In the genomic region with DNA sequence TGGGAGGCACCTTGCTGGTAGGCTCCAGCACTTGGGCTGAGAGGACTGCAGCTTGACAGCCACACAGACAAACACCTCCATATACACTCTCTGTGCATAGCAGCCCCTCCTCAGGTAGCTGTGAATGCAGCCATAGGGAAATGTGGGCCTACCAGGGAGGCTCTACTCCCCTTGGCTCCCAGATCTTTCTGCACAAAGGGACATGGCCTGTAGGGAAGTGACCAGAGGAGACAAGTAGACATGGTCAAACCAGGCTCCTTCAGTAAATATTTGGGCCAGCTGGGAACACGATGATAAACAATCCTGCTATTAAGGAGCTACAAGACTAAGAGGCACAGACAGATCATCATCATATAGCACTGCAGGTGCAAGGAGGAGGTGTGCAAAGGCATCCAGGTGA, we compare ENCODE assay signal across 32 cellular contexts. TPM values are rescaled to one million over a fixed set of nuclear protein-coding genes. Genes with fewer than 3 reads are reported as not detected.
"Had no signal": no experiment of that assay in that cellular context is flagged by ENCODE, and none has a peak within 500 bp of the region (broad histone marks: within the 10 kb centered on the region; RNA-seq: fewer than 3 reads in every experiment).

No MANE protein-coding gene starts in this region.

- H3K4me1 Mint-ChIP-seq: activated CD4-positive, alpha-beta T cell treated with anti-CD3 and anti-CD28 coated beads for 36 hours; activated T-helper 17 cell treated with anti-CD3 and anti-CD28 coated beads, Interleukin-2, amount 50 U/mL, for 72 hours; central memory CD8-positive, alpha-beta T cell had no signal

- H3K4me3 ChIP-seq: esophagus muscularis mucosa, gastrocnemius medialis, heart right ventricle had no signal

- H3K27me3 Mint-ChIP-seq: activated T-helper 17 cell treated with anti-CD3 and anti-CD28 coated beads, Interleukin-2, amount 50 U/mL, for 72 hours had no signal

- H3K27ac ChIP-seq: brain microvascular endothelial cell, esophagus muscularis mucosa, foreskin keratinocyte, gastrocnemius medialis, heart right ventricle had no signal

- H3K4me3 Mint-ChIP-seq: activated CD4-positive, alpha-beta memory T cell treated with anti-CD3 and anti-CD28 coated beads for 36 hours; activated CD4-positive, alpha-beta T cell treated with anti-CD3 and anti-CD28 coated beads for 36 hours; activated CD4-positive, alpha-beta T cell treated with anti-CD3 and anti-CD28 coated beads, Interleukin-2, amount 10 ng/mL, durations not matched to agents 24 days and 14 days; activated CD8-positive, alpha-beta T cell treated with anti-CD3 and anti-CD28 coated beads, Interleukin-2, amount 10 ng/mL, durations not matched to agents 7 days and 5 days; activated naive CD8-positive, alpha-beta T cell; activated T-cell treated with anti-CD3 and anti-CD28 coated beads, Interleukin-2, amount 50 U/mL, for 4 hours; activated T-helper 17 cell treated with anti-CD3 and anti-CD28 coated beads, Interleukin-2, amount 50 U/mL, for 72 hours; central memory CD8-positive, alpha-beta T cell; effector memory CD8-positive, alpha-beta T cell had no signal

- H3K9me3 Mint-ChIP-seq: activated CD4-positive, alpha-beta memory T cell treated with anti-CD3 and anti-CD28 coated beads for 36 hours; activated CD4-positive, alpha-beta T cell treated with anti-CD3 and anti-CD28 coated beads, Interleukin-2, amount 10 ng/mL, durations not matched to agents 24 days and 14 days; activated T-cell treated with anti-CD3 and anti-CD28 coated beads, Interleukin-2, amount 50 U/mL, for 4 hours; activated T-helper 17 cell treated with anti-CD3 and anti-CD28 coated beads, Interleukin-2, amount 50 U/mL, for 72 hours; central memory CD8-positive, alpha-beta T cell; effector memory CD8-positive, alpha-beta T cell had no signal

- H3K36me3 Mint-ChIP-seq: activated CD4-positive, alpha-beta memory T cell treated with anti-CD3 and anti-CD28 coated beads for 36 hours; activated naive CD8-positive, alpha-beta T cell had no signal

- H3K27ac Mint-ChIP-seq: activated CD4-positive, alpha-beta memory T cell treated with anti-CD3 and anti-CD28 coated beads for 36 hours; activated CD4-positive, alpha-beta T cell treated with anti-CD3 and anti-CD28 coated beads for 36 hours; activated CD4-positive, alpha-beta T cell treated with anti-CD3 and anti-CD28 coated beads, Interleukin-2, amount 10 ng/mL, durations not matched to agents 24 days and 14 days; activated CD8-positive, alpha-beta T cell treated with anti-CD3 and anti-CD28 coated beads, Interleukin-2, amount 10 ng/mL, durations not matched to agents 7 days and 5 days; activated naive CD8-positive, alpha-beta T cell; activated T-helper 17 cell treated with anti-CD3 and anti-CD28 coated beads, Interleukin-2, amount 50 U/mL, for 72 hours; effector memory CD8-positive, alpha-beta T cell had no signal

- DNase-seq: activated CD4-positive, alpha-beta memory T cell treated with anti-CD3 and anti-CD28 coated beads for 36 hours; activated CD4-positive, alpha-beta T cell treated with anti-CD3 and anti-CD28 coated beads for 36 hours; activated CD4-positive, alpha-beta T cell treated with anti-CD3 and anti-CD28 coated beads, Interleukin-2, amount 10 ng/mL, durations not matched to agents 24 days and 14 days; activated CD4-positive, CD25-positive, alpha-beta regulatory T cell; activated CD4-positive, CD25-positive, alpha-beta regulatory T cell treated with anti-CD3 and anti-CD28 coated beads, Interleukin-2, amount 50 U/mL, for 72 hours; activated CD8-positive, alpha-beta T cell treated with anti-CD3 and anti-CD28 coated beads, Interleukin-2, amount 10 ng/mL, durations not matched to agents 7 days and 5 days; activated effector memory CD4-positive, alpha-beta T cell treated with Interleukin-2 at 50 U/mL for 16 hours; activated gamma-delta T cell treated with Interleukin-2 at 50 U/mL for 16 hours; activated naive CD4-positive, alpha-beta T cell treated with anti-CD3 and anti-CD28 coated beads, Interleukin-2, amount 50 U/mL, for 16 hours; activated naive CD4-positive, alpha-beta T cell treated with Interleukin-2 at 50 U/mL for 16 hours; activated T-cell treated with anti-CD3 and anti-CD28 coated beads, Interleukin-2, amount 50 U/mL, for 4 hours; amniotic stem cell; anterior cingulate cortex; brain microvascular endothelial cell; cortex of kidney; dermis blood vessel endothelial cell; effector CD4-positive, alpha-beta T cell; effector memory CD8-positive, alpha-beta T cell; erythroblast; foreskin keratinocyte; gastrocnemius medialis; heart right ventricle; T-helper 2 cell had no signal

RNA-seq across cellular contexts. Expression of gene NMS, which starts 56.6 kb away (rescaled TPM):
- total RNA-seq: activated CD4-positive, alpha-beta memory T cell treated with anti-CD3 and anti-CD28 coated beads for 36 hours; activated CD4-positive, alpha-beta T cell treated with anti-CD3 and anti-CD28 coated beads for 36 hours; activated CD4-positive, alpha-beta T cell treated with anti-CD3 and anti-CD28 coated beads, Interleukin-2, amount 10 ng/mL, durations not matched to agents 24 days and 14 days; activated CD8-positive, alpha-beta T cell treated with anti-CD3 and anti-CD28 coated beads, Interleukin-2, amount 10 ng/mL, durations not matched to agents 7 days and 5 days; activated T-cell treated with anti-CD3 and anti-CD28 coated beads, Interleukin-2, amount 50 U/mL, for 4 hours; activated T-helper 17 cell treated with anti-CD3 and anti-CD28 coated beads, Interleukin-2, amount 50 U/mL, for 72 hours; astrocyte; bronchial epithelial cell; cardiac septum; cerebellum; dermis blood vessel endothelial cell; esophagus muscularis mucosa; foreskin keratinocyte; gastrocnemius medialis; heart right ventricle; T-helper 1 cell treated with Interleukin-12 subunit alpha and Interleukin-12 subunit beta and Interleukin-4 antibody, amounts not matched to agents 30 ng/mL and 1 ng/mL, for 36 hours had no signal
